1 cellular context compared by ENCODE assay signal in the genomic region with DNA sequence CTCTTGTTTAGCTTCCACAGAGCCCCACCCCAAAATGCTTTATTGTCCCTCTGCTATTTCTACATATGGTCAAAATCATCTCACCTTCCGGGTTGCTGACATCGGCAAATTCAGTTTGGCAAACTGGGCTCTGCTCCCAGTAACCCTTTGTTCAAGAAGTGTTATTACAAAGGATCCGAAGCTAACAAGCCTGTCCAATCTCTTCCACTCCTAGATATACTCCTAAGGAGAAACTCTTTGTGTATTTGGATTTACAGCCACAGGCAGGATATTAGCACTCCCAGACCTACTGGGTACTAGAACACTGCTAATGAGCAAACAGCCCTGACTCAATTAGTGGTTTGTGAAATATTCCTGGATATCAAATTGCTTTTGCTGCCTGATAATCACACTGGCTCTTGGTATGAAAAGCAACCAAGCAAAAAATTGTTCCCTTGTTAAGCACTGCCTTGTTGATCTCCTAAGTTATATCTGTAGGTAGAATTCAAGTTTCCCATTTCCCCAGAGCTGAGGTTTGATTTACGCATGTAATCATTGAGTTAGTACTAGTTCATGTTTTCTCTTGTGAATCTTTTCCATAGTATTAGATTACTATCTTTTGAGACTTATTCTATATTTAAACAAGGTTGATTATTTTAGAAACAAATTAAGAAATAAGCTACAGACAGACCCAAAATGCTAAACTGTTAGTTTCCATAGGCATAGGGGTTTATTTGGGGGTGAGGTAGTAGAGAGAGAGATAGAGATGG.
TF ChIP-seq lines count a peak whose summit lies in the region.

No MANE protein-coding gene starts in this region.

TF ChIP-seq in K562, 482 proteins besides CTCF, POLR2A, EP300 and RAD21 (continued from another document and continues in another):
- TF ChIP-seq PHF21A (IDR thresholded peaks at IDR 0.05; ENCODE audit: borderline replicate concordance, low read depth) (no peak), TRIM24 (IDR thresholded peaks at IDR 0.05) (no peak), ZNF347 (CRISPR knock-in tag; IDR thresholded peaks at IDR 0.05; ENCODE audit: low read depth) (no peak), ESRRB (CRISPR knock-in tag; IDR thresholded peaks at IDR 0.05; ENCODE audit: borderline replicate concordance) (no peak), TFAP4 (CRISPR knock-in tag; IDR thresholded peaks at IDR 0.05; ENCODE audit: borderline replicate concordance) (no peak), L3MBTL2 (IDR thresholded peaks at IDR 0.05) (no peak), HMG20B (CRISPR knock-in tag; IDR thresholded peaks at IDR 0.05) (no peak), NELFE (IDR thresholded peaks at IDR 0.05; ENCODE audit: insufficient read depth, insufficient read length) (no peak), HDAC3 (IDR thresholded peaks at IDR 0.05; ENCODE audit: borderline replicate concordance, partially characterized antibody) (no peak), PML (IDR thresholded peaks at IDR 0.05; ENCODE audit: low read length) (peak; percentile 25), MITF (IDR thresholded peaks at IDR 0.05) (no peak), HOXB6 (CRISPR knock-in tag; IDR thresholded peaks at IDR 0.05; ENCODE audit: borderline replicate concordance) (no peak), CHD1 (IDR thresholded peaks at IDR 0.05; ENCODE audit: low read length) (no peak), CBFB (CRISPR knock-in tag; IDR thresholded peaks at IDR 0.05) (no peak), KHSRP (IDR thresholded peaks at IDR 0.05) (peak; percentile 60; the same call in 1 of the 2 replicates), KDM5B (IDR thresholded peaks at IDR 0.05; ENCODE audit: insufficient replicate concordance, low read depth, low read length) (peak; percentile 66), POLR2AphosphoS5 (IDR thresholded peaks at IDR 0.05; ENCODE audit: control insufficient read depth, insufficient read depth, low read depth, low read length) (peak; percentile 46; the same call in 1 of the 2 replicates)
- TF ChIP-seq, protein P1, sequence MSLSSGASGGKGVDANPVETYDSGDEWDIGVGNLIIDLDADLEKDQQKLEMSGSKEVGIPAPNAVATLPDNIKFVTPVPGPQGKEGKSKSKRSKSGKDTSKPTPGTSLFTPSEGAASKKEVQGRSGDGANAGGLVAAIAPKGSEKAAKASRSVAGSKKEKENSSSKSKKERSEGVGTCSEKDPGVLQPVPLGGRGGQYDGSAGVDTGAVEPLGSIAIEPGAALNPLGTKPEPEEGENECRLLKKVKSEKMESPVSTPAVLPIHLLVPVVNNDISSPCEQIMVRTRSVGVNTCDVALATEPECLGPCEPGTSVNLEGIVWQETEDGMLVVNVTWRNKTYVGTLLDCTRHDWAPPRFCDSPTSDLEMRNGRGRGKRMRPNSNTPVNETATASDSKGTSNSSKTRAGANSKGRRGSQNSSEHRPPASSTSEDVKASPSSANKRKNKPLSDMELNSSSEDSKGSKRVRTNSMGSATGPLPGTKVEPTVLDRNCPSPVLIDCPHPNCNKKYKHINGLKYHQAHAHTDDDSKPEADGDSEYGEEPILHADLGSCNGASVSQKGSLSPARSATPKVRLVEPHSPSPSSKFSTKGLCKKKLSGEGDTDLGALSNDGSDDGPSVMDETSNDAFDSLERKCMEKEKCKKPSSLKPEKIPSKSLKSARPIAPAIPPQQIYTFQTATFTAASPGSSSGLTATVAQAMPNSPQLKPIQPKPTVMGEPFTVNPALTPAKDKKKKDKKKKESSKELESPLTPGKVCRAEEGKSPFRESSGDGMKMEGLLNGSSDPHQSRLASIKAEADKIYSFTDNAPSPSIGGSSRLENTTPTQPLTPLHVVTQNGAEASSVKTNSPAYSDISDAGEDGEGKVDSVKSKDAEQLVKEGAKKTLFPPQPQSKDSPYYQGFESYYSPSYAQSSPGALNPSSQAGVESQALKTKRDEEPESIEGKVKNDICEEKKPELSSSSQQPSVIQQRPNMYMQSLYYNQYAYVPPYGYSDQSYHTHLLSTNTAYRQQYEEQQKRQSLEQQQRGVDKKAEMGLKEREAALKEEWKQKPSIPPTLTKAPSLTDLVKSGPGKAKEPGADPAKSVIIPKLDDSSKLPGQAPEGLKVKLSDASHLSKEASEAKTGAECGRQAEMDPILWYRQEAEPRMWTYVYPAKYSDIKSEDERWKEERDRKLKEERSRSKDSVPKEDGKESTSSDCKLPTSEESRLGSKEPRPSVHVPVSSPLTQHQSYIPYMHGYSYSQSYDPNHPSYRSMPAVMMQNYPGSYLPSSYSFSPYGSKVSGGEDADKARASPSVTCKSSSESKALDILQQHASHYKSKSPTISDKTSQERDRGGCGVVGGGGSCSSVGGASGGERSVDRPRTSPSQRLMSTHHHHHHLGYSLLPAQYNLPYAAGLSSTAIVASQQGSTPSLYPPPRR (CRISPR knock-in tag; IDR thresholded peaks at IDR 0.05; ENCODE audit: borderline replicate concordance), result no peak
- TF ChIP-seq, protein P2, sequence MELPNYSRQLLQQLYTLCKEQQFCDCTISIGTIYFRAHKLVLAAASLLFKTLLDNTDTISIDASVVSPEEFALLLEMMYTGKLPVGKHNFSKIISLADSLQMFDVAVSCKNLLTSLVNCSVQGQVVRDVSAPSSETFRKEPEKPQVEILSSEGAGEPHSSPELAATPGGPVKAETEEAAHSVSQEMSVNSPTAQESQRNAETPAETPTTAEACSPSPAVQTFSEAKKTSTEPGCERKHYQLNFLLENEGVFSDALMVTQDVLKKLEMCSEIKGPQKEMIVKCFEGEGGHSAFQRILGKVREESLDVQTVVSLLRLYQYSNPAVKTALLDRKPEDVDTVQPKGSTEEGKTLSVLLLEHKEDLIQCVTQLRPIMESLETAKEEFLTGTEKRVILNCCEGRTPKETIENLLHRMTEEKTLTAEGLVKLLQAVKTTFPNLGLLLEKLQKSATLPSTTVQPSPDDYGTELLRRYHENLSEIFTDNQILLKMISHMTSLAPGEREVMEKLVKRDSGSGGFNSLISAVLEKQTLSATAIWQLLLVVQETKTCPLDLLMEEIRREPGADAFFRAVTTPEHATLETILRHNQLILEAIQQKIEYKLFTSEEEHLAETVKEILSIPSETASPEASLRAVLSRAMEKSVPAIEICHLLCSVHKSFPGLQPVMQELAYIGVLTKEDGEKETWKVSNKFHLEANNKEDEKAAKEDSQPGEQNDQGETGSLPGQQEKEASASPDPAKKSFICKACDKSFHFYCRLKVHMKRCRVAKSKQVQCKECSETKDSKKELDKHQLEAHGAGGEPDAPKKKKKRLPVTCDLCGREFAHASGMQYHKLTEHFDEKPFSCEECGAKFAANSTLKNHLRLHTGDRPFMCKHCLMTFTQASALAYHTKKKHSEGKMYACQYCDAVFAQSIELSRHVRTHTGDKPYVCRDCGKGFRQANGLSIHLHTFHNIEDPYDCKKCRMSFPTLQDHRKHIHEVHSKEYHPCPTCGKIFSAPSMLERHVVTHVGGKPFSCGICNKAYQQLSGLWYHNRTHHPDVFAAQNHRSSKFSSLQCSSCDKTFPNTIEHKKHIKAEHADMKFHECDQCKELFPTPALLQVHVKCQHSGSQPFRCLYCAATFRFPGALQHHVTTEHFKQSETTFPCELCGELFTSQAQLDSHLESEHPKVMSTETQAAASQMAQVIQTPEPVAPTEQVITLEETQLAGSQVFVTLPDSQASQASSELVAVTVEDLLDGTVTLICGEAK (IDR thresholded peaks at IDR 0.05), result 0 out of 2 replicates have a peak, but pooled peaks have one; percentile 25
- TF ChIP-seq, protein P2 (CRISPR knock-in tag; IDR thresholded peaks at IDR 0.05), result no peak
- TF ChIP-seq, protein P3, sequence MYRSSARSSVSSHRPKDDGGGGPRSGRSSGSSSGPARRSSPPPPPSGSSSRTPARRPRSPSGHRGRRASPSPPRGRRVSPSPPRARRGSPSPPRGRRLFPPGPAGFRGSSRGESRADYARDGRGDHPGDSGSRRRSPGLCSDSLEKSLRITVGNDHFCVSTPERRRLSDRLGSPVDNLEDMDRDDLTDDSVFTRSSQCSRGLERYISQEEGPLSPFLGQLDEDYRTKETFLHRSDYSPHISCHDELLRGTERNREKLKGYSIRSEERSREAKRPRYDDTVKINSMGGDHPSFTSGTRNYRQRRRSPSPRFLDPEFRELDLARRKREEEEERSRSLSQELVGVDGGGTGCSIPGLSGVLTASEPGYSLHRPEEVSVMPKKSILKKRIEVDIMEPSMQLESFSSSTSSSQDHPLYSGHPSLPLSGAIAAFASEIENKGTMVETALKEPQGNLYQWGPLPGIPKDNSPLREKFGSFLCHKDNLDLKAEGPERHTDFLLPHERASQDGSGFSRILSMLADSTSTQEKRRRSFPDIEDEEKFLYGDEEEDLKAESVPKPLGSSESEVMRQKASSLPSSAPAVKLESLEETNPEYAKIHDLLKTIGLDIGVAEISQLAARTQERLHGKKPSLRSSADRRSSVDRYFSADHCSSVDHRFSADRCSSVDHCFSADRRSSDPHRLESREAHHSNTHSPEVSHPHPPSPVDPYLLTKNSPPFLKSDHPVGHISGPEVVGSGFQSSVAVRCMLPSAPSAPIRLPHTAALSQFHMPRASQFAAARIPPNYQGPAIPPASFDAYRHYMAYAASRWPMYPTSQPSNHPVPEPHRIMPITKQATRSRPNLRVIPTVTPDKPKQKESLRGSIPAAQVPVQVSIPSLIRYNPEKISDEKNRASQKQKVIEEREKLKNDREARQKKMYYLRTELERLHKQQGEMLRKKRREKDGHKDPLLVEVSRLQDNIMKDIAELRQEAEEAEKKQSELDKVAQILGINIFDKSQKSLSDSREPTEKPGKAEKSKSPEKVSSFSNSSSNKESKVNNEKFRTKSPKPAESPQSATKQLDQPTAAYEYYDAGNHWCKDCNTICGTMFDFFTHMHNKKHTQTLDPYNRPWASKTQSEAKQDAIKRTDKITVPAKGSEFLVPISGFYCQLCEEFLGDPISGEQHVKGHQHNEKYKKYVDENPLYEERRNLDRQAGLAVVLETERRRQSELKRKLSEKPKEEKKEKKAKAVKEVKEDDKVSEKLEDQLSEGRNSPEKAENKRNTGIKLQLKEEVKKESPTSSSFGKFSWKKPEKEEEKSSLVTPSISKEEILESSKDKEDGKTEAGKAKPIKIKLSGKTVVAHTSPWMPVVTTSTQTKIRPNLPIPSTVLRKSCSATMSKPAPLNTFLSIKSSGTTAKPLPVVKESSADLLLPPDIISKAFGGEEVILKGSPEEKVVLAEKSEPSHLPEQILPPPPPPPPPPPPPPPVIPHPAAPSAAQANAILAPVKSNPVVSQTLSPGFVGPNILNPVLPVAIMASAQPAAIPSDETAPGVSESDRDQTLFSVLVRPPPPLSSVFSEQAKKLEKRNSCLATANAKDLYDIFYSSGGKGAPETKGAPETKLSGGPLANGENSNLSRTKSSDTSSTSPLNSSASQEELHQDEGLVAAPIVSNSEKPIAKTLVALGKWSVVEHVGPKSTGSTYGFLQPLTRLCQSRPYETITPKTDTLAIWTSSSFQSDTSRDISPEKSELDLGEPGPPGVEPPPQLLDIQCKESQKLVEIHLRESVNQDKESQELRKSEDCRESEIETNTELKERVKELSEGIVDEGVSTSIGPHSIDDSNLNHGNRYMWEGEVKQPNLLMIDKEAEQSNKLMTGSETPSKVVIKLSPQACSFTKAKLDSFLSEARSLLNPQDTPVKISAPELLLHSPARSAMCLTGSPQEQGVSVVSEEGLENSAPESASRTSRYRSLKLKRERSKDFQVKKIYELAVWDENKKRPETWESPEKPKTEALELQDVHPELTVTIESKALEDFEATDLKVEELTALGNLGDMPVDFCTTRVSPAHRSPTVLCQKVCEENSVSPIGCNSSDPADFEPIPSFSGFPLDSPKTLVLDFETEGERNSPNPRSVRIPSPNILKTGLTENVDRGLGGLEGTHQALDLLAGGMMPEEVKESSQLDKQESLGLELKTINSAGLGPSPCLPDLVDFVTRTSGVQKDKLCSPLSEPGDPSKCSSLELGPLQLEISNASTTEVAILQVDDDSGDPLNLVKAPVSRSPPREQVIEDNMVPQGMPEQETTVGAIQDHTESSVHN (IDR thresholded peaks at IDR 0.05; ENCODE audit: borderline replicate concordance in 1 of 2, low read depth in 1 of 2), result no peak
